9 cellular contexts compared by ENCODE assay signal in genomic region chr11:65352783-65353182, GRCh38. TPM values are rescaled to one million over a fixed set of nuclear protein-coding genes. Genes with fewer than 3 reads are reported as not detected.
DNase-seq lines count a peak whose midpoint lies in the region; ATAC-seq and TF ChIP-seq lines count a peak whose summit lies in the region.
"Had no signal": no experiment of that assay in that cellular context is flagged by ENCODE, and none has a peak within 500 bp of the region (broad histone marks: within the 10 kb centered on the region; RNA-seq: fewer than 3 reads in every experiment).

No MANE protein-coding gene starts in this region.

- H3K4me3 Mint-ChIP-seq in WTC11 = no peak overlapping the region
- H3K4me3 Mint-ChIP-seq in natural killer cell treated with Interleukin-12 subunit alpha and Interleukin-12 subunit beta and Interleukin-15 and Interleukin-18, amount 100 ng/mL, for 72 hours = no peak overlapping the region

- no peaks in the 10 kb centered on the region for H3K9me3 Mint-ChIP-seq in WTC11
- H3K9me3 Mint-ChIP-seq in natural killer cell treated with Interleukin-12 subunit alpha and Interleukin-12 subunit beta and Interleukin-15 and Interleukin-18, amount 100 ng/mL, for 72 hours = no peaks in the 10 kb centered on the region

- intact Hi-C loops in HCT116 (cut with micrococcal nuclease) = no loop called here

- DNase-seq in CD1c-positive myeloid dendritic cell (ENCODE audit: extremely low spot score) (peak; percentile 58), HCT116 (ENCODE audit: low read depth, low spot score) (no peak), WTC11 (ENCODE audit: low spot score) (no peak), kidney epithelial cell (ENCODE audit: low read depth) (no peak)
- DNase-seq in stimulated activated CD4-positive, alpha-beta T cell treated with anti-CD3 and anti-CD28 coated beads, Interleukin-2, amount 100 ng/mL, for 48 hours = no peak
- DNase-seq in natural killer cell treated with Interleukin-12 subunit alpha and Interleukin-12 subunit beta and Interleukin-15 and Interleukin-18, amount 100 ng/mL, for 72 hours (ENCODE audit: low spot score) = no peak
- DNase-seq in stimulated activated CD4-positive, alpha-beta T cell treated with anti-CD3 and anti-CD28 coated beads, Interleukin-4, amount 100 ng/mL, for 1 hour = no peak
- DNase-seq: activated CD4-positive, alpha-beta T cell treated with anti-CD3 and anti-CD28 coated beads, Interleukin-2, amount 50 U/mL, for 1 hour had no signal

- RAD21 ChIA-PET in HCT116 (lab: Charles Lee; ENCODE audit: low non-redundant PET in 1 of 2, low total read pairs in 2 of 2, uncharacterized antibody in 2 of 2, unreplicated experiment in 2 of 2) = no interaction called here

- no peak overlapping the region for H2AFZ ChIP-seq in HCT116 (ENCODE audit: low read depth, low read length, poor library complexity, severe bottlenecking)

- peaks cover 3 to 15% of the 10 kb centered on the region in 2 experiments; a peak in 2 of 4 replicates for H3K4me1 ChIP-seq in HCT116 (ENCODE audit: control insufficient read depth in 1 of 2, insufficient read depth in 2 of 2, low read length in 2 of 2)

- TF ChIP-seq CTCF in HCT116 (IDR thresholded peaks at IDR 0.05 in 2 of 3, conservative IDR thresholded peaks at IDR 0.05 in 1 of 3; ENCODE audit: borderline replicate concordance in 1 of 3, insufficient read depth in 1 of 3, low read depth in 2 of 3, low read length in 2 of 3) (peak; percentile 31 to 42 (median 38); a peak in 4 of 6 replicates), WTC11 (IDR thresholded peaks at IDR 0.05) (no peak), kidney epithelial cell (IDR thresholded peaks at IDR 0.05; ENCODE audit: insufficient read depth, low read length, poor library complexity, severe bottlenecking) (peak; percentile 34)

- H3K27me3 Mint-ChIP-seq in WTC11 (ENCODE audit: low read depth) = peaks cover 25% of the 10 kb centered on the region
- H3K27me3 Mint-ChIP-seq in natural killer cell treated with Interleukin-12 subunit alpha and Interleukin-12 subunit beta and Interleukin-15 and Interleukin-18, amount 100 ng/mL, for 72 hours = no peaks in the 10 kb centered on the region

- H3K4me2 ChIP-seq in HCT116 (ENCODE audit: low read length) = no peak overlapping the region

- POLR2A ChIA-PET in HCT116 (lab: Charles Lee) (interaction anchor here (0.6 kb wide), 1 partner anchor 40 kb away, joined by 4 read pairs; no protein-coding TSS in a partner anchor), WTC11 (lab: Charles Lee) (interaction anchor here (1.3 kb wide), 1 partner anchor 91 kb away, joined by 3 read pairs; the partner anchor contains the start of gene POLA2)

- peaks cover 23 to 25% of the 10 kb centered on the region in 2 experiments for H3K36me3 ChIP-seq in HCT116 (ENCODE audit: control insufficient read depth in 1 of 2, insufficient read depth in 2 of 2, low read length in 2 of 2)
- H3K36me3 ChIP-seq in kidney epithelial cell (ENCODE audit: control insufficient read depth, insufficient read depth, low read length) = peaks cover 5% of the 10 kb centered on the region

- H3K4me3 ChIP-seq in HCT116 (replicated peaks in 1 of 2; ENCODE audit: low read depth in 1 of 2, low read length in 2 of 2) (no peak overlapping the region), kidney epithelial cell (ENCODE audit: low read depth, low read length) (no peak overlapping the region)

- H3K9me2 ChIP-seq in HCT116 (ENCODE audit: insufficient read depth) = no peaks in the 10 kb centered on the region

- H3K9me3 ChIP-seq in HCT116 (ENCODE audit: control insufficient read depth in 1 of 2, insufficient read depth in 1 of 2, low read depth in 1 of 2, low read length in 2 of 2) = no peaks in the 10 kb centered on the region

- peak overlapping the region; percentile 88 for H3K27ac Mint-ChIP-seq in WTC11
- H3K27ac Mint-ChIP-seq in natural killer cell treated with Interleukin-12 subunit alpha and Interleukin-12 subunit beta and Interleukin-15 and Interleukin-18, amount 100 ng/mL, for 72 hours = no peak overlapping the region

- CTCF ChIA-PET in HCT116 (lab: Charles Lee) = interaction anchor here (1.4 to 5.6 kb wide), 6 partner anchors 8 to 155 kb away, joined by 4 to 49 read pairs (median 5); partner anchors contain the start of gene DPF2
- CTCF ChIA-PET in WTC11 (lab: Charles Lee) = interaction anchor here (0.6 to 3.3 kb wide), 8 partner anchors 18 to 155 kb away, joined by 3 to 30 read pairs (median 6); partner anchors contain the start of genes CDC42EP2 and DPF2

- no peaks in the 10 kb centered on the region for H3K79me2 ChIP-seq in HCT116 (ENCODE audit: insufficient read depth, low read length)

- H3K4me1 Mint-ChIP-seq in WTC11 = peaks cover 10% of the 10 kb centered on the region
- peaks cover 14 to 18% of the 10 kb centered on the region in 2 donors for H3K4me1 Mint-ChIP-seq in natural killer cell treated with Interleukin-12 subunit alpha and Interleukin-12 subunit beta and Interleukin-15 and Interleukin-18, amount 100 ng/mL, for 72 hours (ENCODE audit: low read depth in 2 of 2)

- no peak overlapping the region for H3K9ac ChIP-seq in HCT116 (ENCODE audit: low read length)

- BruUV-seq in HCT116 (replicated peaks; lab: Mats Ljungman, UMichigan) = no TSS peak

- H4K20me1 ChIP-seq in HCT116 (ENCODE audit: insufficient read depth) = no peaks in the 10 kb centered on the region

- TF ChIP-seq RAD21 in HCT116 (IDR thresholded peaks at IDR 0.05; ENCODE audit: low read depth) = peak; percentile 38; the same call in 1 of the 2 replicates

- no peak for TF ChIP-seq POLR2A in HCT116 (IDR thresholded peaks at IDR 0.05; ENCODE audit: borderline replicate concordance, extremely low read depth, insufficient read depth, insufficient read length)

- peaks cover 36% of the 10 kb centered on the region for H3K36me3 Mint-ChIP-seq in WTC11
- peaks cover 11% of the 10 kb centered on the region for H3K36me3 Mint-ChIP-seq in natural killer cell treated with Interleukin-12 subunit alpha and Interleukin-12 subunit beta and Interleukin-15 and Interleukin-18, amount 100 ng/mL, for 72 hours

- no peak overlapping the region for H3K27ac ChIP-seq in HCT116 (ENCODE audit: low read depth, low read length)

- ATAC-seq in HCT116 = no peak
- no peak for ATAC-seq in WTC11
- ATAC-seq in natural killer cell treated with Interleukin-12 subunit alpha and Interleukin-12 subunit beta and Interleukin-15 and Interleukin-18, amount 100 ng/mL, for 72 hours = no peak
- no peak for ATAC-seq in GM19328 (IDR thresholded peaks at IDR 0.05; ENCODE audit: unreplicated experiment)

- H3K27me3 ChIP-seq in HCT116 (ENCODE audit: insufficient read depth, low read length) (no peaks in the 10 kb centered on the region), kidney epithelial cell (ENCODE audit: control insufficient read depth, insufficient read depth, low read length) (peaks cover 16% of the 10 kb centered on the region)

TF ChIP-seq in HCT116, 20 proteins besides CTCF, POLR2A, EP300 and RAD21:
- TF ChIP-seq MAX (IDR thresholded peaks at IDR 0.05) (no peak), ATF3 (IDR thresholded peaks at IDR 0.05) (no peak)

TF ChIP-seq in WTC11, 78 proteins besides CTCF, POLR2A, EP300 and RAD21 (continues in another document):
- no peak for TF ChIP-seq CREB1 (CRISPR knock-in tag; IDR thresholded peaks at IDR 0.05)
- no peak for TF ChIP-seq ZNF423 (CRISPR knock-in tag; IDR thresholded peaks at IDR 0.05)
- no peak for TF ChIP-seq ZMAT4 (CRISPR knock-in tag; IDR thresholded peaks at IDR 0.05)
- no peak for TF ChIP-seq FOXP1 (CRISPR knock-in tag; IDR thresholded peaks at IDR 0.05; ENCODE audit: borderline replicate concordance)
- no peak for TF ChIP-seq PRRX2 (CRISPR knock-in tag; IDR thresholded peaks at IDR 0.05)
- TF ChIP-seq SOX15 (CRISPR knock-in tag; IDR thresholded peaks at IDR 0.05) = no peak
- TF ChIP-seq E2F5 (CRISPR knock-in tag; IDR thresholded peaks at IDR 0.05) = no peak

RNA-seq across cellular contexts. Expression of gene TIGD3, which starts 1.8 kb away (rescaled TPM):
- total RNA-seq in HCT116 (2021; ENCODE audit: unreplicated experiment) (2.4 TPM), WTC11 (2021) (1.9 to 2.3 TPM (median 2.1 TPM) in 3 replicates), kidney epithelial cell (0.89 and 1.3 TPM in 2 replicates)
- polyA plus RNA-seq in HCT116 (2012) = 1.5 and 1.6 TPM in 2 replicates
- 1 to 10 TPM in 1 of 2 donors, under 1 TPM in 1; 0.59 to 1.3 TPM for total RNA-seq in natural killer cell treated with Interleukin-12 subunit alpha and Interleukin-12 subunit beta and Interleukin-15 and Interleukin-18, amount 100 ng/mL, for 72 hours

RNA-seq across cellular contexts. Expression of gene DPF2, which starts 19.1 kb away (rescaled TPM):
- total RNA-seq in HCT116 (2021; ENCODE audit: unreplicated experiment) (72.0 TPM), WTC11 (2021) (59.0 to 71.0 TPM (median 66.3 TPM) in 3 replicates), kidney epithelial cell (53.9 and 59.4 TPM in 2 replicates)
- polyA plus RNA-seq in HCT116 (2012) = 57.3 and 62.2 TPM in 2 replicates
- 10 to 100 TPM; 61.8 to 82.5 TPM for total RNA-seq in natural killer cell treated with Interleukin-12 subunit alpha and Interleukin-12 subunit beta and Interleukin-15 and Interleukin-18, amount 100 ng/mL, for 72 hours

RNA-seq across cellular contexts. Expression of gene SLC25A45, which starts 29.7 kb away (rescaled TPM):
- 3.9 TPM for total RNA-seq in HCT116 (2021; ENCODE audit: unreplicated experiment)
- 2.0 and 2.3 TPM in 2 replicates for polyA plus RNA-seq in HCT116 (2012)
- total RNA-seq in WTC11 (2021) = 1.5 to 2.5 TPM (median 1.7 TPM) in 3 replicates
- 0.29 and 0.82 TPM in 2 replicates for total RNA-seq in kidney epithelial cell
- 10 to 100 TPM; 10.8 to 12.6 TPM for total RNA-seq in natural killer cell treated with Interleukin-12 subunit alpha and Interleukin-12 subunit beta and Interleukin-15 and Interleukin-18, amount 100 ng/mL, for 72 hours

RNA-seq across cellular contexts. Expression of gene FRMD8, which starts 33.7 kb away (rescaled TPM):
- 35.8 TPM for total RNA-seq in HCT116 (2021; ENCODE audit: unreplicated experiment)
- polyA plus RNA-seq in HCT116 (2012) = 12.9 and 20.6 TPM in 2 replicates
- total RNA-seq in WTC11 (2021) = 21.5 to 23.7 TPM (median 22.9 TPM) in 3 replicates
- total RNA-seq in kidney epithelial cell = 39.0 and 47.2 TPM in 2 replicates
- total RNA-seq in natural killer cell treated with Interleukin-12 subunit alpha and Interleukin-12 subunit beta and Interleukin-15 and Interleukin-18, amount 100 ng/mL, for 72 hours = 10 to 100 TPM; 50.5 to 68.4 TPM

RNA-seq across cellular contexts. Expression of gene CDC42EP2, which starts 38.1 kb away (rescaled TPM):
- total RNA-seq in HCT116 (2021; ENCODE audit: unreplicated experiment) = 15.4 TPM
- polyA plus RNA-seq in HCT116 (2012) = 17.2 and 20.4 TPM in 2 replicates
- 11.0 to 15.2 TPM (median 11.5 TPM) in 3 replicates for total RNA-seq in WTC11 (2021)
- total RNA-seq in kidney epithelial cell = 37.4 and 46.4 TPM in 2 replicates
- total RNA-seq in natural killer cell treated with Interleukin-12 subunit alpha and Interleukin-12 subunit beta and Interleukin-15 and Interleukin-18, amount 100 ng/mL, for 72 hours = 1 to 10 TPM in 1 of 2 donors, not detected in 1; 1.7 TPM
